Comparison of ENCODE assay signal across 9 cellular contexts in the genomic region with DNA sequence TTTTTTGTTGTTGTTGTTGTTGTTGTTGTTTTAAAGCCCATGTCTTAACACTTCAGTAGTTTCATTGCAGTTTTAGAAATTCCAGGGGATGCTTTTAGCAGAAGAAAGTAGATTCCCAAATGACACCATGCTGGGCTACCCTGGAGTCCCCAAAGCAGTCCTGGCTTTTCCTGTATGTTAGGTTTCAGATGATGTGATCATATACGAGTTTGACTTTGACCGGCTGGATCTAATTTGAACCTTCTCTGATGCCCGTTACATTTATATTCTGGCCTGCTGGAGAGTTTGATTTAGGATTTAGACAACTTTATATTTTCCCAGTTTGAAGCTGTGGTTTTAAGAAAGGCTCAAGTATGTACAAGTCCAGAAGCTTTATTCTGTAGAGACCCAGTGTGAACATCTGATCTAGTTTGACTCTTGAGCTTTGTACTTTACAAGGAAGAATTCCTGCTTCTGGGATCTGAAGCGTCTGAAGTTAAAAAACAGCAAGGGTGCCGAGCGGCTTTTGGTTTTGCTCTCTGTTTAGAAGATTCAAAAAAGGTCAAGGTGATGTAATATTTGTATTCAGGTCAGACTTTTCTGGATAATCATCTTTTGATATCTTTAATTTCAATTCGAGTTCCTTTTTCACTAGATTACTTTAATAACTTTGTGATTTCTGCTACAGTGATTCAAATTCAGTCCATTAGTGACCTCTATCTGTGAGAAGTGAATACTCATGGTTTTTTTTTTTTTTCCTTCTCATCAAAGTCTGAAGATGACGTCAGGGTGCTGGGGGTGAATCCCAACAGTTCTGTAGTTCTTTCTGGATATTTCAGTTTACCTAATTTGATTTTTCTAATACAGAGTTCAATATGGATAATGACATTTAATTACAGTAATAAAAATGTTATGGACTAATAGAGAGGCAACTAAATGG. TPM values are rescaled to one million over a fixed set of nuclear protein-coding genes. Genes with fewer than 3 reads are reported as not detected.
DNase-seq lines count a peak whose midpoint lies in the region; ATAC-seq, FAIRE-seq and TF ChIP-seq lines count a peak whose summit lies in the region.
"Had no signal": no experiment of that assay in that cellular context is flagged by ENCODE, and none has a peak within 500 bp of the region (broad histone marks: within the 10 kb centered on the region; RNA-seq: fewer than 3 reads in every experiment).

No MANE protein-coding gene starts in this region.

- H3K4me3 Mint-ChIP-seq in osteocyte (ENCODE audit: unreplicated experiment) (peak overlapping the region; percentile 92), T-helper 17 cell (no peak overlapping the region)
- H3K4me3 Mint-ChIP-seq: central memory CD8-positive, alpha-beta T cell had no signal

- no peak overlapping the region for H4K91ac ChIP-seq in neuronal stem cell (ENCODE audit: low read depth, low read length, poor library complexity)

- H3K27ac Mint-ChIP-seq in osteocyte (ENCODE audit: unreplicated experiment) (peak overlapping the region; percentile 89), T-helper 17 cell (no peak overlapping the region)

- no peaks in the 10 kb centered on the region for H3K9me3 Mint-ChIP-seq in osteocyte (ENCODE audit: unreplicated experiment)
- H3K9me3 Mint-ChIP-seq: central memory CD8-positive, alpha-beta T cell had no signal

- H2BK15ac ChIP-seq in neuronal stem cell (ENCODE audit: low read length) = no peak overlapping the region

- WGBS in neuronal stem cell (ENCODE audit: extremely low coverage in 2 of 2, insufficient read length in 2 of 2, insufficient replicate concordance in 1 of 2), 2 donors = no CpG with 5 or more reads among the region's 8 CpGs

- no peak overlapping the region for H2BK5ac ChIP-seq in neuronal stem cell (ENCODE audit: low read length)

- DNase-seq in DMS53 (lab: John Stamatoyannopoulos, UW) (peak; percentile 60), NCI-H345 treated with DMSO at 0.1 percent for 48 hours (lab: John Stamatoyannopoulos, UW; ENCODE audit: unreplicated experiment) (peak; percentile 31), epithelial cell of prostate (ENCODE audit: low read depth, low spot score) (no peak), osteocyte (ENCODE audit: extremely low spot score, unreplicated experiment) (no peak), neuronal stem cell (ENCODE audit: low spot score) (no peak), GM19239 (ENCODE audit: insufficient read length, low spot score) (no peak), T-helper 17 cell (no peak)

- no peak overlapping the region for H3K4me2 ChIP-seq in neuronal stem cell (ENCODE audit: insufficient read depth, low read length, poor library complexity, severe bottlenecking)

- peaks cover 2 to 41% (median 17%) of the 10 kb centered on the region in 3 experiments for H3K27me3 ChIP-seq in neuronal stem cell (ENCODE audit: control insufficient read depth in 3 of 3, insufficient read depth in 3 of 3, low read depth in 1 of 3, low read length in 3 of 3)

- no peak overlapping the region for H3K9ac ChIP-seq in neuronal stem cell (ENCODE audit: low read depth, low read length, poor library complexity)

- no peak overlapping the region for H2AK5ac ChIP-seq in neuronal stem cell (ENCODE audit: low read depth, low read length)

- no peak overlapping the region for H4K8ac ChIP-seq in neuronal stem cell (ENCODE audit: low read depth, low read length)

- H3K4me1 ChIP-seq in neuronal stem cell (ENCODE audit: control insufficient read depth in 2 of 2, insufficient read depth in 1 of 2, low read depth in 1 of 2, low read length in 2 of 2) = peaks cover 0 to 5% of the 10 kb centered on the region in 2 donors

- no peak for ATAC-seq in GM19463 (IDR thresholded peaks at IDR 0.05; ENCODE audit: unreplicated experiment)
- no peak for ATAC-seq in T-helper 17 cell

- no peak overlapping the region for H3K23ac ChIP-seq in neuronal stem cell (ENCODE audit: low read depth, low read length, poor library complexity)

- FAIRE-seq in GM19239 (lab: Jason Lieb, UNC) = no peak

- no peaks in the 10 kb centered on the region for H3K36me3 ChIP-seq in neuronal stem cell (replicated peaks in 1 of 2; ENCODE audit: control insufficient read depth in 2 of 2, insufficient read depth in 2 of 2, low read length in 2 of 2)

- H3K36me3 Mint-ChIP-seq in osteocyte (ENCODE audit: unreplicated experiment) (peaks cover 19% of the 10 kb centered on the region), T-helper 17 cell (ENCODE audit: low read depth) (peaks cover 3% of the 10 kb centered on the region)

- H3K27me3 Mint-ChIP-seq in osteocyte (ENCODE audit: unreplicated experiment) = no peaks in the 10 kb centered on the region
- peaks cover 34% of the 10 kb centered on the region for H3K27me3 Mint-ChIP-seq in T-helper 17 cell

- H3K4me1 Mint-ChIP-seq in osteocyte (ENCODE audit: unreplicated experiment) = peaks cover 67% of the 10 kb centered on the region
- peaks cover 8% of the 10 kb centered on the region for H3K4me1 Mint-ChIP-seq in T-helper 17 cell
- H3K4me1 Mint-ChIP-seq: central memory CD8-positive, alpha-beta T cell had no signal

- no peak overlapping the region for H3K4me3 ChIP-seq in neuronal stem cell (ENCODE audit: low read length in 2 of 2)

- no peak overlapping the region for H2BK120ac ChIP-seq in neuronal stem cell (ENCODE audit: low read depth, low read length)

- H2AFZ ChIP-seq in neuronal stem cell (ENCODE audit: low read length) = no peak overlapping the region

- H2BK12ac ChIP-seq in neuronal stem cell (ENCODE audit: low read length) = no peak overlapping the region

- no peak overlapping the region for H3K18ac ChIP-seq in neuronal stem cell (ENCODE audit: low read length)

- H3K9me3 ChIP-seq in neuronal stem cell (replicated peaks in 1 of 2; ENCODE audit: control insufficient read depth in 2 of 2, insufficient read depth in 1 of 2, low read depth in 1 of 2, low read length in 2 of 2) (no peaks in the 10 kb centered on the region), T-helper 17 cell (ENCODE audit: control insufficient read depth, low read length, poor library complexity, severe bottlenecking) (peaks cover 4% of the 10 kb centered on the region)

- peak; percentile 63 for TF ChIP-seq CTCF in osteocyte (IDR thresholded peaks at IDR 0.05)

- H3K79me1 ChIP-seq in neuronal stem cell (ENCODE audit: low read depth, low read length) = no peaks in the 10 kb centered on the region

- H3K14ac ChIP-seq in neuronal stem cell (ENCODE audit: low read length) = no peak overlapping the region

- H3K27ac ChIP-seq in epithelial cell of prostate (peak overlapping the region; percentile 94), neuronal stem cell (replicated peaks; ENCODE audit: low read length) (no peak overlapping the region)

- H3K4ac ChIP-seq in neuronal stem cell (ENCODE audit: low read length) = no peak overlapping the region

RNA-seq across cellular contexts. Expression of a gene that starts 6.2 kb away (rescaled TPM):
- total RNA-seq in osteocyte = 168 and 181 TPM in 2 replicates
- 5.2 TPM for polyA plus RNA-seq in neuronal stem cell (2013, experiment 1 of 2)
- 5.2 TPM for polyA plus RNA-seq in neuronal stem cell (2013, experiment 2 of 2)
- not detected for total RNA-seq in T-helper 17 cell

Comparison
In these comparisons a context has a peak if more than half of its experiments do, and no peak if none do; other contexts are left out.
1. DNase-seq: peak in DMS53 (single experiment) and NCI-H345 treated with DMSO at 0.1 percent for 48 hours (single experiment); none in epithelial cell of prostate (single experiment), osteocyte (single experiment), neuronal stem cell (single experiment), GM19239 (single experiment) and T-helper 17 cell (0 of 3).
2. RNA of a gene that starts 6.2 kb away (total RNA-seq): 168 to 181 TPM in osteocyte; not detected in T-helper 17 cell; every median in the first group is over 100 times any median in the second.